In the genomic region with DNA sequence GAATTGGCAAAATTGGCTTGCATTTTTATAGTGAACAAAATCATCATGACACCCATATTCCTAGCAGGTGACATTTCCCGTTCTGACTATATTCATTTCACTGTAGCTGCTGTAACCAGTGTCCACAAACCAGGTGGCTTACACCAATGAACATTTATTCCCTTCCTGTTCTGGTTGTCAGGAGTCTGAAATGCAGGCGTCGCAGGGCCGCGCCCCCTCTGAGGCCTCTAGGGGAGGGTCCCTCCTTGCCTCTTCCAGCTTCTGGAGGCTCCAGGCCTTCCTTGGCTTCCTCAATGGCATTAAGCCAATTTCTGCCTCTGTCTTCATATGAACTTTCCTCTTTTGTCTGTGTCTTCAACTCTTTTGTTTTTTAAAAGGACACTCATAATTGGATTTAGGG, we compare ENCODE assay signal across 18 cellular contexts. TPM values are rescaled to one million over a fixed set of nuclear protein-coding genes. Genes with fewer than 3 reads are reported as not detected.
DNase-seq lines count a peak whose midpoint lies in the region; ATAC-seq and TF ChIP-seq lines count a peak whose summit lies in the region.
"Had no signal": no experiment of that assay in that cellular context is flagged by ENCODE, and none has a peak within 500 bp of the region (broad histone marks: within the 10 kb centered on the region; RNA-seq: fewer than 3 reads in every experiment).

No MANE protein-coding gene starts in this region.

- TF ChIP-seq CTCF in neural progenitor cell (IDR thresholded peaks at IDR 0.05) = no peak

- H3K4me2 ChIP-seq in neural progenitor cell = no peak overlapping the region

- in situ Hi-C loops in KBM-7 (cut with MboI; ENCODE audit: low pct_unique_long_range_greater_than_20kb, low sequenced_read_pairs) = no loop called here

- H3K9ac ChIP-seq in neural progenitor cell = no peak overlapping the region

- H3K27me3 ChIP-seq in neural progenitor cell = no peaks in the 10 kb centered on the region
- H3K27me3 ChIP-seq: testis had no signal

- H3K4me3 Mint-ChIP-seq in activated CD8-positive, alpha-beta memory T cell treated with anti-CD3 and anti-CD28 coated beads, Interleukin-2, amount 10 ng/mL, durations not matched to agents 7 days and 5 days = no peak overlapping the region
- no peak overlapping the region for H3K4me3 Mint-ChIP-seq in neural progenitor cell

- peaks cover 4% of the 10 kb centered on the region for H3K4me1 ChIP-seq in neural progenitor cell

- CTCF ChIA-PET in activated CD8-positive, alpha-beta memory T cell treated with anti-CD3 and anti-CD28 coated beads, Interleukin-2, amount 10 ng/mL, durations not matched to agents 7 days and 5 days (lab: Charles Lee) = interaction anchor here (0.9 to 2.8 kb wide), 4 partner anchors 10 to 141 kb away, joined by 3 to 19 read pairs (median 6); a partner anchor contains a TSS

- H3K4me1 Mint-ChIP-seq in activated CD8-positive, alpha-beta memory T cell treated with anti-CD3 and anti-CD28 coated beads, Interleukin-2, amount 10 ng/mL, durations not matched to agents 7 days and 5 days = peaks cover 7% of the 10 kb centered on the region
- peaks cover 15% of the 10 kb centered on the region for H3K4me1 Mint-ChIP-seq in neural progenitor cell

- no peak overlapping the region for H3K27ac Mint-ChIP-seq in activated CD8-positive, alpha-beta memory T cell treated with anti-CD3 and anti-CD28 coated beads, Interleukin-2, amount 10 ng/mL, durations not matched to agents 7 days and 5 days
- H3K27ac Mint-ChIP-seq in neural progenitor cell = peak overlapping the region; percentile 74

- H3K9me3 ChIP-seq in neural progenitor cell (ENCODE audit: low read depth) = no peaks in the 10 kb centered on the region
- H3K9me3 ChIP-seq: testis had no signal

- H3K79me2 ChIP-seq in neural progenitor cell (ENCODE audit: low read depth) = no peaks in the 10 kb centered on the region

- no peak for DNase-seq in activated CD8-positive, alpha-beta memory T cell treated with anti-CD3 and anti-CD28 coated beads, Interleukin-2, amount 10 ng/mL, durations not matched to agents 7 days and 5 days
- no peak for DNase-seq in activated CD8-positive, alpha-beta memory T cell treated with anti-CD3 and anti-CD28 coated beads for 24 hours
- DNase-seq in KBM-7 (peak; percentile 70), UCSD-AML1 (lab: John Stamatoyannopoulos, UW; ENCODE audit: unreplicated experiment) (peak; percentile 23), neural progenitor cell (ENCODE audit: low spot score) (peak; percentile 53), GM19238 (ENCODE audit: insufficient read length, low spot score) (no peak), SW 1271 (lab: John Stamatoyannopoulos, UW) (no peak), GM03348 (ENCODE audit: low spot score) (no peak)
- DNase-seq: aorta; left cardiac atrium; NCI-H1048; NCI-H2171; NK-92 treated with Interleukin-12 subunit alpha and Interleukin-12 subunit beta, amount 100 ng/mL, for 24 hours; stimulated activated CD4-positive, alpha-beta T cell treated with anti-CD3 and anti-CD28 coated beads, Interleukin-4, amount 100 ng/mL, for 24 hours; stimulated activated CD8-positive, alpha-beta memory T cell treated with anti-CD3 and anti-CD28 coated beads, Interleukin-4, amount 100 ng/mL, for 48 hours; testis had no signal

- H2AFZ ChIP-seq in neural progenitor cell (replicated peaks) = no peak overlapping the region

- H4K20me1 ChIP-seq in neural progenitor cell (ENCODE audit: low read depth) = no peaks in the 10 kb centered on the region

- H3K36me3 ChIP-seq in neural progenitor cell = no peaks in the 10 kb centered on the region

- no peak overlapping the region for H3K27ac ChIP-seq in neural progenitor cell
- H3K27ac ChIP-seq: testis had no signal

- peaks cover 29% of the 10 kb centered on the region for H3F3A ChIP-seq in neural progenitor cell (ENCODE audit: low read depth)

- no peak overlapping the region for H3K4me3 ChIP-seq in neural progenitor cell
- H3K4me3 ChIP-seq: testis had no signal

- no peaks in the 10 kb centered on the region for H3K27me3 Mint-ChIP-seq in activated CD8-positive, alpha-beta memory T cell treated with anti-CD3 and anti-CD28 coated beads, Interleukin-2, amount 10 ng/mL, durations not matched to agents 7 days and 5 days
- peaks cover 14% of the 10 kb centered on the region for H3K27me3 Mint-ChIP-seq in neural progenitor cell (ENCODE audit: insufficient read depth, low read depth)

- no peaks in the 10 kb centered on the region for H3K9me3 Mint-ChIP-seq in activated CD8-positive, alpha-beta memory T cell treated with anti-CD3 and anti-CD28 coated beads, Interleukin-2, amount 10 ng/mL, durations not matched to agents 7 days and 5 days (ENCODE audit: low read depth)
- no peaks in the 10 kb centered on the region for H3K9me3 Mint-ChIP-seq in neural progenitor cell

- peak; percentile 20 for ATAC-seq in activated CD8-positive, alpha-beta memory T cell treated with anti-CD3 and anti-CD28 coated beads, Interleukin-2, amount 10 ng/mL, durations not matched to agents 7 days and 5 days
- ATAC-seq: left cardiac atrium had no signal

- H3K36me3 Mint-ChIP-seq in activated CD8-positive, alpha-beta memory T cell treated with anti-CD3 and anti-CD28 coated beads, Interleukin-2, amount 10 ng/mL, durations not matched to agents 7 days and 5 days = no peaks in the 10 kb centered on the region
- no peaks in the 10 kb centered on the region for H3K36me3 Mint-ChIP-seq in neural progenitor cell

RNA-seq across cellular contexts. Expression of a gene that starts 6.5 kb away (rescaled TPM):
- total RNA-seq in activated CD8-positive, alpha-beta memory T cell treated with anti-CD3 and anti-CD28 coated beads, Interleukin-2, amount 10 ng/mL, durations not matched to agents 7 days and 5 days = not detected
- total RNA-seq in neural progenitor cell (ENCODE audit: low replicate concordance) = not detected in 2 replicates
- total RNA-seq: aorta, fibroblast of villous mesenchyme, left cardiac atrium, skeletal muscle tissue, testis had no signal

RNA-seq across cellular contexts. Expression of a gene that starts 10.1 kb away (rescaled TPM):
- total RNA-seq in activated CD8-positive, alpha-beta memory T cell treated with anti-CD3 and anti-CD28 coated beads, Interleukin-2, amount 10 ng/mL, durations not matched to agents 7 days and 5 days = 10 to 100 TPM; 29.7 to 60.3 TPM
- total RNA-seq in neural progenitor cell (ENCODE audit: low replicate concordance) = 1.2 and 3.3 TPM in 2 replicates

RNA-seq across cellular contexts. Expression of a gene that starts 15.4 kb away (rescaled TPM):
- 10 to 100 TPM; 16.0 to 17.8 TPM for total RNA-seq in activated CD8-positive, alpha-beta memory T cell treated with anti-CD3 and anti-CD28 coated beads, Interleukin-2, amount 10 ng/mL, durations not matched to agents 7 days and 5 days
- total RNA-seq in neural progenitor cell (ENCODE audit: low replicate concordance) = 1.0 and 3.3 TPM in 2 replicates

RNA-seq across cellular contexts. Expression of a gene that starts 40.4 kb away (rescaled TPM):
- not detected for total RNA-seq in activated CD8-positive, alpha-beta memory T cell treated with anti-CD3 and anti-CD28 coated beads, Interleukin-2, amount 10 ng/mL, durations not matched to agents 7 days and 5 days
- 4.0 TPM in 1 of 2 replicates, not detected in the other for total RNA-seq in neural progenitor cell (ENCODE audit: low replicate concordance)
- total RNA-seq: skeletal muscle tissue had no signal

RNA-seq across cellular contexts. Expression of a gene that starts 51.1 kb away (rescaled TPM):
- total RNA-seq in activated CD8-positive, alpha-beta memory T cell treated with anti-CD3 and anti-CD28 coated beads, Interleukin-2, amount 10 ng/mL, durations not matched to agents 7 days and 5 days = 1 to 10 TPM; 1.4 to 2.4 TPM
- 0.68 TPM in 1 of 2 replicates, not detected in the other for total RNA-seq in neural progenitor cell (ENCODE audit: low replicate concordance)
- total RNA-seq: skeletal muscle tissue had no signal

Comparison
In these comparisons a context has a peak if more than half of its experiments do, and no peak if none do; other contexts are left out.
1. DNase-seq: peak in KBM-7 (single experiment), UCSD-AML1 (single experiment) and neural progenitor cell (single experiment); none in activated CD8-positive, alpha-beta memory T cell treated with anti-CD3 and anti-CD28 coated beads, Interleukin-2, amount 10 ng/mL, durations not matched to agents 7 days and 5 days (single experiment), activated CD8-positive, alpha-beta memory T cell treated with anti-CD3 and anti-CD28 coated beads for 24 hours (single experiment), GM19238 (single experiment), SW 1271 (0 of 2) and GM03348 (single experiment).